24 cellular contexts compared by ENCODE assay signal in genomic region chr3:100830931-100831330, GRCh38.
DNase-seq lines count a peak whose midpoint lies in the region; ATAC-seq, FAIRE-seq and TF ChIP-seq lines count a peak whose summit lies in the region.
"Had no signal": no experiment of that assay in that cellular context is flagged by ENCODE, and none has a peak within 500 bp of the region (broad histone marks: within the 10 kb centered on the region; RNA-seq: fewer than 3 reads in every experiment).

No MANE protein-coding gene starts in this region.

- H3K4me2 ChIP-seq in mammary epithelial cell (ENCODE audit: insufficient read depth, low read depth, low read length) (no peak overlapping the region), H1 (ENCODE audit: insufficient read depth in 1 of 2, low read depth in 2 of 2, low read length in 2 of 2) (no peak overlapping the region)

- H3K4me3 ChIP-seq in mammary epithelial cell (replicated peaks in 1 of 3; ENCODE audit: insufficient read depth in 1 of 3, low read depth in 2 of 3, low read length in 3 of 3) (no peak overlapping the region), H1 (ENCODE audit: extremely low read depth in 1 of 4, insufficient read depth in 2 of 4, low read depth in 3 of 4, low read length in 4 of 4) (no peak overlapping the region)
- H3K4me3 ChIP-seq: GM12878 had no signal

- CTCF ChIA-PET in activated CD8-positive, alpha-beta T cell treated with anti-CD3 and anti-CD28 coated beads for 36 hours (lab: Charles Lee): interaction anchor here (0.8 kb wide), 1 partner anchor 32 kb away, joined by 3 read pairs; no protein-coding TSS in a partner anchor
- CTCF ChIA-PET in activated CD8-positive, alpha-beta T cell treated with anti-CD3 and anti-CD28 coated beads, Interleukin-2, amount 10 ng/mL, durations not matched to agents 7 days and 5 days (lab: Charles Lee): no interaction called here
- CTCF ChIA-PET in mammary epithelial cell (lab: Charles Lee; ENCODE audit: low non-redundant PET): no interaction called here
- CTCF ChIA-PET in MCF 10A (lab: Yijun Ruan, JAX): no interaction called here
- CTCF ChIA-PET in H1 (lab: Charles Lee; ENCODE audit: partially characterized antibody): interaction anchor here (0.6 to 1.6 kb wide), 3 partner anchors 10 to 82 kb away, joined by 3 to 4 read pairs (median 3); no protein-coding TSS in a partner anchor

- in situ Hi-C loops in mammary epithelial cell (cut with MboI; ENCODE audit: low sequenced_read_pairs in 2 of 2): no loop called here

- no peaks in the 10 kb centered on the region for H3K4me1 Mint-ChIP-seq in activated CD8-positive, alpha-beta T cell treated with anti-CD3 and anti-CD28 coated beads for 36 hours (ENCODE audit: low read depth)
- H3K4me1 Mint-ChIP-seq in activated CD8-positive, alpha-beta T cell treated with anti-CD3 and anti-CD28 coated beads, Interleukin-2, amount 10 ng/mL, durations not matched to agents 7 days and 5 days (ENCODE audit: low read depth): no peaks in the 10 kb centered on the region
- no peaks in the 10 kb centered on the region for H3K4me1 Mint-ChIP-seq in MCF 10A (ENCODE audit: insufficient read depth, unreplicated experiment)
- H3K4me1 Mint-ChIP-seq: CD4-positive, CD25-positive, alpha-beta regulatory T cell; CD8-positive, alpha-beta memory T cell; IgD-negative memory B cell had no signal

- no peak for TF ChIP-seq RAD21 in H1 (IDR thresholded peaks at IDR 0.05 in 1 of 2, conservative IDR thresholded peaks at IDR 0.05 in 1 of 2; ENCODE audit: low read depth in 2 of 2, low read length in 2 of 2)

- H3K79me2 ChIP-seq in mammary epithelial cell (ENCODE audit: insufficient read depth, low read length) (no peaks in the 10 kb centered on the region), H1 (ENCODE audit: control insufficient read depth in 1 of 2, insufficient read depth in 2 of 2, low read length in 2 of 2) (no peaks in the 10 kb centered on the region)

- no peak overlapping the region for H3K27ac Mint-ChIP-seq in activated CD8-positive, alpha-beta T cell treated with anti-CD3 and anti-CD28 coated beads for 36 hours
- H3K27ac Mint-ChIP-seq in activated CD8-positive, alpha-beta T cell treated with anti-CD3 and anti-CD28 coated beads, Interleukin-2, amount 10 ng/mL, durations not matched to agents 7 days and 5 days: no peak overlapping the region
- no peak overlapping the region for H3K27ac Mint-ChIP-seq in MCF 10A (ENCODE audit: low read depth, unreplicated experiment)
- H3K27ac Mint-ChIP-seq: CD4-positive, CD25-positive, alpha-beta regulatory T cell; CD8-positive, alpha-beta memory T cell; IgD-negative memory B cell had no signal

- H3K9me3 ChIP-seq in mammary epithelial cell (replicated peaks; ENCODE audit: insufficient read depth, low read length): no peaks in the 10 kb centered on the region
- no peaks in the 10 kb centered on the region for H3K9me3 ChIP-seq in H1 (ENCODE audit: insufficient read depth in 2 of 2, low read depth in 1 of 2, low read length in 1 of 2)
- H3K9me3 ChIP-seq: BE2C had no signal

- no peak overlapping the region for H2BK12ac ChIP-seq in H1 (ENCODE audit: low read depth, low read length)

- H4K20me1 ChIP-seq in mammary epithelial cell (ENCODE audit: insufficient read depth, low read length): no peaks in the 10 kb centered on the region
- no peaks in the 10 kb centered on the region for H4K20me1 ChIP-seq in H1 (replicated peaks in 1 of 2; ENCODE audit: control insufficient read depth in 1 of 2, insufficient read depth in 2 of 2, low read length in 2 of 2)

- no peaks in the 10 kb centered on the region for H3K23me2 ChIP-seq in H1 (ENCODE audit: low read depth, low read length)

- FAIRE-seq in H1 (lab: Jason Lieb, UNC): no peak
- FAIRE-seq: A204.1, GM12878, HTR-8/SVneo had no signal

- POLR2A ChIA-PET in activated CD8-positive, alpha-beta T cell treated with anti-CD3 and anti-CD28 coated beads for 36 hours (lab: Charles Lee): no interaction called here
- POLR2A ChIA-PET in activated CD8-positive, alpha-beta T cell treated with anti-CD3 and anti-CD28 coated beads, Interleukin-2, amount 10 ng/mL, durations not matched to agents 7 days and 5 days (lab: Charles Lee): no interaction called here
- POLR2A ChIA-PET in MCF 10A (lab: Yijun Ruan, JAX): interaction anchor here (0.6 kb wide), 1 partner anchor 15 kb away, joined by 3 read pairs; no protein-coding TSS in a partner anchor
- POLR2A ChIA-PET in H1 (lab: Charles Lee; ENCODE audit: partially characterized antibody): no interaction called here

- no peaks in the 10 kb centered on the region for H3K79me1 ChIP-seq in H1 (ENCODE audit: low read depth, low read length)

- H3K36me3 Mint-ChIP-seq in activated CD8-positive, alpha-beta T cell treated with anti-CD3 and anti-CD28 coated beads for 36 hours (ENCODE audit: low read depth): no peaks in the 10 kb centered on the region
- no peaks in the 10 kb centered on the region for H3K36me3 Mint-ChIP-seq in activated CD8-positive, alpha-beta T cell treated with anti-CD3 and anti-CD28 coated beads, Interleukin-2, amount 10 ng/mL, durations not matched to agents 7 days and 5 days (ENCODE audit: low read depth)
- no peaks in the 10 kb centered on the region for H3K36me3 Mint-ChIP-seq in MCF 10A (ENCODE audit: insufficient read depth, unreplicated experiment)
- H3K36me3 Mint-ChIP-seq: CD4-positive, CD25-positive, alpha-beta regulatory T cell; CD8-positive, alpha-beta memory T cell; IgD-negative memory B cell had no signal

- H2BK15ac ChIP-seq in H1 (ENCODE audit: low read length): no peak overlapping the region

- no peak overlapping the region for H3K4me3 Mint-ChIP-seq in activated CD8-positive, alpha-beta T cell treated with anti-CD3 and anti-CD28 coated beads for 36 hours
- no peak overlapping the region for H3K4me3 Mint-ChIP-seq in activated CD8-positive, alpha-beta T cell treated with anti-CD3 and anti-CD28 coated beads, Interleukin-2, amount 10 ng/mL, durations not matched to agents 7 days and 5 days
- H3K4me3 Mint-ChIP-seq in MCF 10A (ENCODE audit: unreplicated experiment): no peak overlapping the region
- H3K4me3 Mint-ChIP-seq: CD4-positive, CD25-positive, alpha-beta regulatory T cell; H9; IgD-negative memory B cell had no signal

- peaks cover 18% of the 10 kb centered on the region for H3K27me3 Mint-ChIP-seq in activated CD8-positive, alpha-beta T cell treated with anti-CD3 and anti-CD28 coated beads for 36 hours
- H3K27me3 Mint-ChIP-seq in activated CD8-positive, alpha-beta T cell treated with anti-CD3 and anti-CD28 coated beads, Interleukin-2, amount 10 ng/mL, durations not matched to agents 7 days and 5 days (ENCODE audit: low read depth): peaks cover 21% of the 10 kb centered on the region
- H3K27me3 Mint-ChIP-seq in MCF 10A (ENCODE audit: insufficient read depth, unreplicated experiment): no peaks in the 10 kb centered on the region
- H3K27me3 Mint-ChIP-seq: IgD-negative memory B cell had no signal

- H2AFZ ChIP-seq in mammary epithelial cell (ENCODE audit: low read depth, low read length) (no peak overlapping the region), H1 (ENCODE audit: low read length) (no peak overlapping the region)

- no peak overlapping the region for H3K56ac ChIP-seq in H1 (replicated peaks; ENCODE audit: insufficient read length, low read depth, low read length)

- intact Hi-C loops in activated CD8-positive, alpha-beta T cell treated with anti-CD3 and anti-CD28 coated beads for 36 hours (cut with micrococcal nuclease): no loop called here
- intact Hi-C loops in mammary epithelial cell (cut with micrococcal nuclease) (no loop called here), MCF 10A (cut with micrococcal nuclease) (no loop called here)

- H3K4me1 ChIP-seq in mammary epithelial cell (ENCODE audit: insufficient read depth, low read length) (no peaks in the 10 kb centered on the region), H1 (replicated peaks in 1 of 4; ENCODE audit: control insufficient read depth in 3 of 4, insufficient read depth in 4 of 4, low read length in 3 of 4) (no peaks in the 10 kb centered on the region)

- H3K14ac ChIP-seq in H1 (ENCODE audit: insufficient read length): no peak overlapping the region

- no peak overlapping the region for H4K5ac ChIP-seq in H1 (ENCODE audit: insufficient read length, low read depth, low read length)

- no peaks in the 10 kb centered on the region for H3K36me3 ChIP-seq in mammary epithelial cell (ENCODE audit: insufficient read depth, low read length)
- no peaks in the 10 kb centered on the region for H3K36me3 ChIP-seq in H1 (ENCODE audit: control insufficient read depth in 2 of 4, insufficient read depth in 4 of 4, low read length in 3 of 4)
- H3K36me3 ChIP-seq: BE2C had no signal

- H3K27ac ChIP-seq in mammary epithelial cell (ENCODE audit: insufficient read depth, low read depth, low read length) (no peak overlapping the region), H1 (ENCODE audit: low read depth, low read length) (no peak overlapping the region)

- no peak overlapping the region for H3K23ac ChIP-seq in H1 (ENCODE audit: insufficient read length)

- ATAC-seq in activated CD8-positive, alpha-beta T cell treated with anti-CD3 and anti-CD28 coated beads for 36 hours: peak; percentile 83
- no peak for ATAC-seq in activated CD8-positive, alpha-beta T cell treated with anti-CD3 and anti-CD28 coated beads, Interleukin-2, amount 10 ng/mL, durations not matched to agents 7 days and 5 days
- ATAC-seq in stimulated activated naive CD8-positive, alpha-beta T cell treated with anti-CD3 and anti-CD28 coated beads, Interleukin-15, Interleukin-2, amounts not matched to agents 100 U/mL and 50 U/mL, for 24 hours: peak; percentile 68
- ATAC-seq in HG02970 (IDR thresholded peaks at IDR 0.05; ENCODE audit: low FRiP score, unreplicated experiment): no peak
- no peak for ATAC-seq in HG03378 (IDR thresholded peaks at IDR 0.05; ENCODE audit: unreplicated experiment)
- ATAC-seq: GM12878 had no signal

- H3K9me3 Mint-ChIP-seq in activated CD8-positive, alpha-beta T cell treated with anti-CD3 and anti-CD28 coated beads for 36 hours: no peaks in the 10 kb centered on the region
- H3K9me3 Mint-ChIP-seq in activated CD8-positive, alpha-beta T cell treated with anti-CD3 and anti-CD28 coated beads, Interleukin-2, amount 10 ng/mL, durations not matched to agents 7 days and 5 days (ENCODE audit: insufficient read depth): no peaks in the 10 kb centered on the region
- no peaks in the 10 kb centered on the region for H3K9me3 Mint-ChIP-seq in MCF 10A (ENCODE audit: unreplicated experiment)
- H3K9me3 Mint-ChIP-seq: CD4-positive, CD25-positive, alpha-beta regulatory T cell; H9 had no signal

- no peak for TF ChIP-seq CTCF in activated CD8-positive, alpha-beta T cell treated with anti-CD3 and anti-CD28 coated beads for 36 hours (IDR thresholded peaks at IDR 0.05)
- no peak for TF ChIP-seq CTCF in mammary epithelial cell (conservative IDR thresholded peaks at IDR 0.05 in 1 of 2, IDR thresholded peaks at IDR 0.05 in 1 of 2; ENCODE audit: extremely low read depth in 1 of 2, insufficient read depth in 1 of 2, low read depth in 1 of 2, low read length in 2 of 2)
- TF ChIP-seq CTCF in MCF 10A (IDR thresholded peaks at IDR 0.05; ENCODE audit: unreplicated experiment): no peak
- no peak for TF ChIP-seq CTCF in H1 (IDR thresholded peaks at IDR 0.05; ENCODE audit: control extremely low read depth in 1 of 3, insufficient read depth in 1 of 3, low read depth in 1 of 3, low read length in 3 of 3)

- dilution Hi-C loops in mammary epithelial cell (cut with HindIII; ENCODE audit: low sequenced_read_pairs): no loop called here

- no peak overlapping the region for H4K8ac ChIP-seq in H1 (ENCODE audit: extremely low read depth, insufficient read depth, low read length)

- H3K4ac ChIP-seq in H1 (replicated peaks; ENCODE audit: insufficient read length, low read depth, low read length): no peak overlapping the region

- H3K27me3 ChIP-seq in mammary epithelial cell (ENCODE audit: insufficient read depth, low read length) (no peaks in the 10 kb centered on the region), H1 (replicated peaks in 1 of 4; ENCODE audit: control insufficient read depth in 3 of 4, extremely low read depth in 1 of 4, insufficient read depth in 3 of 4, low read length in 3 of 4) (no peaks in the 10 kb centered on the region)
- H3K27me3 ChIP-seq: BE2C had no signal

- no peak overlapping the region for H3K9ac ChIP-seq in mammary epithelial cell (ENCODE audit: insufficient read depth, low read length)
- H3K9ac ChIP-seq in H1 (replicated peaks in 1 of 4; ENCODE audit: extremely low read depth in 1 of 4, low read depth in 3 of 4, low read length in 3 of 4): no peak overlapping the region

- TF ChIP-seq EP300 in H1 (IDR thresholded peaks at IDR 0.05; ENCODE audit: borderline replicate concordance in 1 of 2, low read depth in 2 of 2, low read length in 2 of 2): no peak

- no peak for TF ChIP-seq POLR2A in H1 (IDR thresholded peaks at IDR 0.05; ENCODE audit: control extremely low read depth in 1 of 2, low read depth in 2 of 2, low read length in 2 of 2)

- H2BK20ac ChIP-seq in H1 (ENCODE audit: low read length): no peak overlapping the region

- H2AK5ac ChIP-seq in H1 (ENCODE audit: low read depth, low read length): no peak overlapping the region

- H3K18ac ChIP-seq in H1 (ENCODE audit: extremely low read depth, low read length): no peak overlapping the region

- BruUV-seq in mammary epithelial cell (replicated peaks; lab: Mats Ljungman, UMichigan): no TSS peak
- BruUV-seq in MCF 10A (replicated peaks; lab: Mats Ljungman, UMichigan): no TSS peak

- peak; percentile 8 for DNase-seq in activated CD8-positive, alpha-beta T cell treated with anti-CD3 and anti-CD28 coated beads for 36 hours
- no peak for DNase-seq in activated CD8-positive, alpha-beta T cell treated with anti-CD3 and anti-CD28 coated beads, Interleukin-2, amount 10 ng/mL, durations not matched to agents 7 days and 5 days
- DNase-seq in mammary epithelial cell (peak; percentile 8), MCF 10A (ENCODE audit: unreplicated experiment) (no peak), H1 (ENCODE audit: low read depth in 1 of 2, low spot score in 2 of 2) (no peak)
- no peak for DNase-seq in stimulated activated naive CD8-positive, alpha-beta T cell treated with anti-CD3 and anti-CD28 coated beads, Interleukin-15, Interleukin-2, amounts not matched to agents 100 U/mL and 50 U/mL, for 24 hours
- DNase-seq: ACHN; BE2C; C1 segment of cervical spinal cord; CD4-positive, CD25-positive, alpha-beta regulatory T cell; CD8-positive, alpha-beta memory T cell; COR-L47; DMS 273 treated with DMSO at 0.1 percent for 48 hours; DMS53; DND-41; EL; GOT3; H9 had no signal

- H2BK5ac ChIP-seq in H1 (ENCODE audit: low read depth, low read length): no peak overlapping the region

- H4K91ac ChIP-seq in H1 (replicated peaks; ENCODE audit: insufficient read length, low read length): no peak overlapping the region

- H2BK120ac ChIP-seq in H1 (replicated peaks; ENCODE audit: low read depth, low read length): no peak overlapping the region

Comparison
In these comparisons a context has a peak if more than half of its experiments do, and no peak if none do; other contexts are left out.
1. ATAC-seq: peak in activated CD8-positive, alpha-beta T cell treated with anti-CD3 and anti-CD28 coated beads for 36 hours (single experiment) and stimulated activated naive CD8-positive, alpha-beta T cell treated with anti-CD3 and anti-CD28 coated beads, Interleukin-15, Interleukin-2, amounts not matched to agents 100 U/mL and 50 U/mL, for 24 hours (single experiment); none in activated CD8-positive, alpha-beta T cell treated with anti-CD3 and anti-CD28 coated beads, Interleukin-2, amount 10 ng/mL, durations not matched to agents 7 days and 5 days (single experiment), HG02970 (single experiment) and HG03378 (single experiment).
2. DNase-seq: peak in activated CD8-positive, alpha-beta T cell treated with anti-CD3 and anti-CD28 coated beads for 36 hours (single experiment) and mammary epithelial cell (single experiment); none in activated CD8-positive, alpha-beta T cell treated with anti-CD3 and anti-CD28 coated beads, Interleukin-2, amount 10 ng/mL, durations not matched to agents 7 days and 5 days (single experiment), MCF 10A (single experiment), H1 (0 of 2) and stimulated activated naive CD8-positive, alpha-beta T cell treated with anti-CD3 and anti-CD28 coated beads, Interleukin-15, Interleukin-2, amounts not matched to agents 100 U/mL and 50 U/mL, for 24 hours (single experiment).
3. CTCF ChIA-PET loops: an anchor here in activated CD8-positive, alpha-beta T cell treated with anti-CD3 and anti-CD28 coated beads for 36 hours (0.8 kb wide) and H1 (0.6 to 1.6 kb wide); none called in activated CD8-positive, alpha-beta T cell treated with anti-CD3 and anti-CD28 coated beads, Interleukin-2, amount 10 ng/mL, durations not matched to agents 7 days and 5 days, mammary epithelial cell and MCF 10A.